Comparison of ENCODE assay signal across 18 cellular contexts in the genomic region with DNA sequence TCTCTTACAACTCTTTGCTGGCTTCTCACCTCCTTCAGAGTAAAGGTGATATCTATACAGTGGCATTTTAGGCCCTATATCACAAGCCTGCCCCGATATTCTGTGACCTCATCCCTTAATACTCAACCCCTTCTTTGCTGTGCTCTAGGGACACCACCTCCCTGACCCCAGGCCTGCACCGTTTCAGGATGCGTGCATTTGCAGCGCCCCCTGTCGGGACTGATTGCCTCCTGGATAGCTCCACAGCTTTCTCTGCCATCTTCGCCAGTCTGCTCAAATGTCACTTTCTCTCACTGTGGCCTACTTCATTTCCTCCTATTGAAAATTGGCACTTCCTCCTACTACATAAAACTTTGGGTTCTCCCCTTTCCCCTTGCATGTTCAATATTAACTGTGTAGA.
A peak's percentile ranks its signal among the peaks of the same experiment; 100 is the strongest.
DNase-seq lines count a peak whose midpoint lies in the region; ATAC-seq, FAIRE-seq and TF ChIP-seq lines count a peak whose summit lies in the region.
"Had no signal": no experiment of that assay in that cellular context is flagged by ENCODE, and none has a peak within 500 bp of the region (broad histone marks: within the 10 kb centered on the region; RNA-seq: fewer than 3 reads in every experiment).

No MANE protein-coding gene starts in this region.

- TF ChIP-seq EP300 in A549 (IDR thresholded peaks at IDR 0.05): no peak

- CTCF ChIA-PET in A549 (lab: Yijun Ruan, JAX): no interaction called here

- TF ChIP-seq POLR2A in A549 (IDR thresholded peaks at IDR 0.05; ENCODE audit: low read length): no peak

- peak in 1 of 2 experiments; percentile 21; a peak in 1 of 5 replicates for TF ChIP-seq RAD21 in A549 (conservative IDR thresholded peaks at IDR 0.05 in 1 of 2, IDR thresholded peaks at IDR 0.05 in 1 of 2)

- H3K9me3 Mint-ChIP-seq in effector memory CD8-positive, alpha-beta T cell: peaks cover 6 to 10% of the 10 kb centered on the region in 2 donors

- H3K4me1 Mint-ChIP-seq in effector memory CD8-positive, alpha-beta T cell (ENCODE audit: low read depth in 2 of 2): no peaks in the 10 kb centered on the region
- H3K4me1 Mint-ChIP-seq: B cell had no signal

- no peak overlapping the region for H3K4me3 Mint-ChIP-seq in effector memory CD8-positive, alpha-beta T cell
- H3K4me3 Mint-ChIP-seq: B cell had no signal

- H3K36me3 Mint-ChIP-seq in effector memory CD8-positive, alpha-beta T cell (ENCODE audit: insufficient read depth): no peaks in the 10 kb centered on the region

- no peak overlapping the region for H3K27ac Mint-ChIP-seq in effector memory CD8-positive, alpha-beta T cell
- H3K27ac Mint-ChIP-seq: B cell had no signal

- H3K9me3 ChIP-seq in A549: no peaks in the 10 kb centered on the region
- H3K9me3 ChIP-seq: adrenal gland, esophagus muscularis mucosa, HAP-1, MG63 had no signal

- no peak overlapping the region for H3K4me2 ChIP-seq in A549

- DNase-seq in A549 (ENCODE audit: low read depth in 1 of 2, low spot score in 1 of 2): peak; percentile 3
- DNase-seq in GM06990 (ENCODE audit: extremely low read depth, insufficient read length): no peak
- peak; percentile 61 for DNase-seq in NCI-H69 (lab: John Stamatoyannopoulos, UW)
- no peak for DNase-seq in effector memory CD8-positive, alpha-beta T cell
- DNase-seq in NCI-H345 (lab: John Stamatoyannopoulos, UW): no peak
- DNase-seq: adrenal gland; heart right ventricle; MG63; NCI-H2171; stimulated activated CD4-positive, alpha-beta T cell treated with anti-CD3 and anti-CD28 coated beads, Interleukin-4, amount 100 ng/mL, for 1 hour had no signal

- no peak overlapping the region for H3K27ac ChIP-seq in A549
- H3K27ac ChIP-seq: adrenal gland, esophagus muscularis mucosa, heart right ventricle had no signal

- H3K27me3 Mint-ChIP-seq in effector memory CD8-positive, alpha-beta T cell: no peaks in the 10 kb centered on the region
- H3K27me3 Mint-ChIP-seq: B cell had no signal

- H3K4me3 ChIP-seq in A549: no peak overlapping the region
- H3K4me3 ChIP-seq in GM06990 (replicated peaks; ENCODE audit: low read depth, low read length): no peak overlapping the region
- H3K4me3 ChIP-seq: adrenal gland, esophagus muscularis mucosa, HAP-1, heart right ventricle, MG63 had no signal

- no peak for FAIRE-seq in A549 (lab: Jason Lieb, UNC)
- FAIRE-seq: colon had no signal

- H3K27me3 ChIP-seq in GM06990 (replicated peaks; ENCODE audit: control insufficient read depth, insufficient read depth, low read length): no peaks in the 10 kb centered on the region
- H3K27me3 ChIP-seq: adrenal gland, esophagus muscularis mucosa, heart right ventricle, MG63 had no signal

- WGBS in A549 (ENCODE audit: missing lambda C conversion rate): 32% methylated on average over 6 of the region's 6 CpGs

- ATAC-seq in A549 (peak in 1 of 2 experiments; percentile 77; a peak in 3 of 6 replicates), HG03442 (IDR thresholded peaks at IDR 0.05; ENCODE audit: unreplicated experiment) (no peak), GM18867 (IDR thresholded peaks at IDR 0.05; ENCODE audit: unreplicated experiment) (no peak), GM21367 (IDR thresholded peaks at IDR 0.05; ENCODE audit: unreplicated experiment) (no peak)
- peak; percentile 37 for ATAC-seq in effector memory CD8-positive, alpha-beta T cell (replicated peaks)
- ATAC-seq: heart right ventricle, left lobe of liver had no signal

- no peaks in the 10 kb centered on the region for H3K4me1 ChIP-seq in A549
- H3K4me1 ChIP-seq: adrenal gland, esophagus muscularis mucosa, HAP-1, heart right ventricle had no signal

- TF ChIP-seq CTCF in A549 (IDR thresholded peaks at IDR 0.05) (0 out of 3 replicates have a peak, but pooled peaks have one; percentile 7), GM06990 (IDR thresholded peaks at IDR 0.05; ENCODE audit: insufficient read depth, low read length, poor library complexity, severe bottlenecking) (peak; percentile 29)

- POLR2A ChIA-PET in A549 (lab: Yijun Ruan, JAX): no interaction called here

- H3K36me3 ChIP-seq in GM06990 (ENCODE audit: control insufficient read depth, insufficient read depth, low read length): no peaks in the 10 kb centered on the region
- H3K36me3 ChIP-seq: adrenal gland, esophagus muscularis mucosa, HAP-1, heart right ventricle, MG63 had no signal

TF ChIP-seq in A549, 52 proteins besides CTCF, POLR2A, EP300 and RAD21:
- TF ChIP-seq FOSL2 (IDR thresholded peaks at IDR 0.05) (no peak), FOSL2 (CRISPR knock-in tag; IDR thresholded peaks at IDR 0.05) (no peak), ZSCAN20 (CRISPR knock-in tag; IDR thresholded peaks at IDR 0.05) (no peak), SREBF2 (IDR thresholded peaks at IDR 0.05) (no peak), NR3C1 (IDR thresholded peaks at IDR 0.05) (no peak), CHD2 (IDR thresholded peaks at IDR 0.05; ENCODE audit: low read length, partially characterized antibody) (no peak), MAZ (IDR thresholded peaks at IDR 0.05; ENCODE audit: borderline replicate concordance, low read depth, low read length) (no peak), RCOR1 (IDR thresholded peaks at IDR 0.05; ENCODE audit: low read depth, low read length) (no peak), HOXB5 (CRISPR knock-in tag; IDR thresholded peaks at IDR 0.05) (no peak)
- TF ChIP-seq, protein P1, sequence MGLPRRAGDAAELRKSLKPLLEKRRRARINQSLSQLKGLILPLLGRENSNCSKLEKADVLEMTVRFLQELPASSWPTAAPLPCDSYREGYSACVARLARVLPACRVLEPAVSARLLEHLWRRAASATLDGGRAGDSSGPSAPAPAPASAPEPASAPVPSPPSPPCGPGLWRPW (IDR thresholded peaks at IDR 0.05): no peak
- TF ChIP-seq, protein P2, sequence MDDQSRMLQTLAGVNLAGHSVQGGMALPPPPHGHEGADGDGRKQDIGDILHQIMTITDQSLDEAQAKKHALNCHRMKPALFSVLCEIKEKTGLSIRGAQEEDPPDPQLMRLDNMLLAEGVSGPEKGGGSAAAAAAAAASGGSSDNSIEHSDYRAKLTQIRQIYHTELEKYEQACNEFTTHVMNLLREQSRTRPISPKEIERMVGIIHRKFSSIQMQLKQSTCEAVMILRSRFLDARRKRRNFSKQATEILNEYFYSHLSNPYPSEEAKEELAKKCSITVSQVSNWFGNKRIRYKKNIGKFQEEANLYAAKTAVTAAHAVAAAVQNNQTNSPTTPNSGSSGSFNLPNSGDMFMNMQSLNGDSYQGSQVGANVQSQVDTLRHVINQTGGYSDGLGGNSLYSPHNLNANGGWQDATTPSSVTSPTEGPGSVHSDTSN (IDR thresholded peaks at IDR 0.05): no peak
- TF ChIP-seq, protein P3, sequence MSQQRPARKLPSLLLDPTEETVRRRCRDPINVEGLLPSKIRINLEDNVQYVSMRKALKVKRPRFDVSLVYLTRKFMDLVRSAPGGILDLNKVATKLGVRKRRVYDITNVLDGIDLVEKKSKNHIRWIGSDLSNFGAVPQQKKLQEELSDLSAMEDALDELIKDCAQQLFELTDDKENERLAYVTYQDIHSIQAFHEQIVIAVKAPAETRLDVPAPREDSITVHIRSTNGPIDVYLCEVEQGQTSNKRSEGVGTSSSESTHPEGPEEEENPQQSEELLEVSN (IDR thresholded peaks at IDR 0.05; ENCODE audit: borderline replicate concordance, low read depth): no peak

Comparison
In these comparisons a context has a peak if more than half of its experiments do, and no peak if none do; other contexts are left out.
1. DNase-seq: peak in A549 (2 of 2) and NCI-H69 (single experiment); none in GM06990 (single experiment), effector memory CD8-positive, alpha-beta T cell (0 of 3) and NCI-H345 (single experiment).